ENCODE assay signal across 11 cellular contexts in genomic region chr6:28337103-28337520, GRCh38. TPM values are rescaled to one million over a fixed set of nuclear protein-coding genes. Genes with fewer than 3 reads are reported as not detected.
DNase-seq lines count a peak whose midpoint lies in the region; ATAC-seq and TF ChIP-seq lines count a peak whose summit lies in the region.
"Had no signal": no experiment of that assay in that cellular context is flagged by ENCODE, and none has a peak within 500 bp of the region (broad histone marks: within the 10 kb centered on the region; RNA-seq: fewer than 3 reads in every experiment).

No MANE protein-coding gene starts in this region.

- H3K27ac ChIP-seq in CD4-positive, CD25-positive, alpha-beta regulatory T cell (ENCODE audit: insufficient read depth, low read length, poor library complexity, severe bottlenecking): no peak overlapping the region
- H3K27ac ChIP-seq in MM.1S (ENCODE audit: low read length) (no peak overlapping the region), dorsolateral prefrontal cortex (peak overlapping the region in 46 of 59 donors; percentile 29 to 99 (median 96))

- peak overlapping the region; percentile 87 for H3K4me3 ChIP-seq in CD4-positive, CD25-positive, alpha-beta regulatory T cell (ENCODE audit: low read depth, low read length)
- H3K4me3 ChIP-seq in MM.1S (ENCODE audit: low read length): peak overlapping the region; percentile 71; the same call in 1 of the 2 replicates
- peak overlapping the region in 55 of 59 donors; percentile 59 to 95 (median 81) for H3K4me3 ChIP-seq in dorsolateral prefrontal cortex
- H3K4me3 ChIP-seq in neuron (ENCODE audit: low read length): peak overlapping the region; percentile 74
- H3K4me3 ChIP-seq in HAP-1: no peak overlapping the region

- H3K9me2 ChIP-seq in MM.1S (replicated peaks; ENCODE audit: insufficient read depth, low read length): no peaks in the 10 kb centered on the region

- no peak overlapping the region for H3K4me3 Mint-ChIP-seq in CD4-positive, CD25-positive, alpha-beta regulatory T cell
- H3K4me3 Mint-ChIP-seq: T-helper 17 cell had no signal

- H3F3A ChIP-seq in MM.1S (ENCODE audit: insufficient read depth, low read length): no peaks in the 10 kb centered on the region; the same call in none of the 2 replicates

- H3K36me3 ChIP-seq in CD4-positive, CD25-positive, alpha-beta regulatory T cell (ENCODE audit: control insufficient read depth, insufficient read depth, low read length): no peaks in the 10 kb centered on the region
- H3K36me3 ChIP-seq in MM.1S (replicated peaks; ENCODE audit: insufficient read depth, low read length): no peaks in the 10 kb centered on the region
- no peaks in the 10 kb centered on the region for H3K36me3 ChIP-seq in neuron (ENCODE audit: insufficient read depth, low read length)
- no peaks in the 10 kb centered on the region for H3K36me3 ChIP-seq in HAP-1 (replicated peaks)

- no peaks in the 10 kb centered on the region for H3K79me2 ChIP-seq in MM.1S (ENCODE audit: low read length)

- H3K9ac ChIP-seq in MM.1S (ENCODE audit: low read length): no peak overlapping the region

- H3K27me3 ChIP-seq in CD4-positive, CD25-positive, alpha-beta regulatory T cell (ENCODE audit: control insufficient read depth, insufficient read depth, low read length): peaks cover 8% of the 10 kb centered on the region
- no peaks in the 10 kb centered on the region for H3K27me3 ChIP-seq in MM.1S (replicated peaks; ENCODE audit: insufficient read depth, low read length)
- H3K27me3 ChIP-seq in dorsolateral prefrontal cortex: no peaks in the 10 kb centered on the region
- H3K27me3 ChIP-seq in neuron (ENCODE audit: insufficient read depth, low read length): no peaks in the 10 kb centered on the region
- no peaks in the 10 kb centered on the region for H3K27me3 ChIP-seq in HAP-1 (ENCODE audit: low read depth)

- peaks cover 14% of the 10 kb centered on the region in 2 experiments for H3K9me3 ChIP-seq in CD4-positive, CD25-positive, alpha-beta regulatory T cell (ENCODE audit: control insufficient read depth in 2 of 2, low read length in 2 of 2)
- H3K9me3 ChIP-seq in MM.1S (replicated peaks; ENCODE audit: insufficient read depth, low read length): no peaks in the 10 kb centered on the region
- no peaks in the 10 kb centered on the region for H3K9me3 ChIP-seq in neuron (ENCODE audit: low read length)
- H3K9me3 ChIP-seq in HAP-1: no peaks in the 10 kb centered on the region

- no peaks in the 10 kb centered on the region for H4K20me1 ChIP-seq in MM.1S (ENCODE audit: insufficient read depth, low read length)

- no peak for ATAC-seq in CD4-positive, CD25-positive, alpha-beta regulatory T cell (ENCODE audit: low read depth in 2 of 2)
- no peak for ATAC-seq in GM18519 (IDR thresholded peaks at IDR 0.05; ENCODE audit: low FRiP score, unreplicated experiment)

- H3K27me3 Mint-ChIP-seq in CD4-positive, CD25-positive, alpha-beta regulatory T cell: peaks cover 19% of the 10 kb centered on the region

- intact Hi-C loops in dorsolateral prefrontal cortex (cut with DNase I): no loop called here

- H3K4me1 ChIP-seq in CD4-positive, CD25-positive, alpha-beta regulatory T cell (ENCODE audit: control insufficient read depth, insufficient read depth, low read length, poor library complexity, severe bottlenecking): peaks cover 20% of the 10 kb centered on the region
- peaks cover 9% of the 10 kb centered on the region for H3K4me1 ChIP-seq in MM.1S (ENCODE audit: low read length)
- peaks cover 17% of the 10 kb centered on the region for H3K4me1 ChIP-seq in neuron (ENCODE audit: insufficient read depth, low read length)
- H3K4me1 ChIP-seq in HAP-1: peaks cover 16% of the 10 kb centered on the region

- no peaks in the 10 kb centered on the region for H3K36me3 Mint-ChIP-seq in CD4-positive, CD25-positive, alpha-beta regulatory T cell

- H2AFZ ChIP-seq in MM.1S (ENCODE audit: low read length): no peak overlapping the region
- no peak overlapping the region for H2AFZ ChIP-seq in neuron (ENCODE audit: low read depth, low read length)

- no peak for DNase-seq in CD4-positive, CD25-positive, alpha-beta regulatory T cell
- DNase-seq in MM.1S: no peak
- no peak for DNase-seq in dorsolateral prefrontal cortex
- DNase-seq in RPMI8226: no peak
- no peak for DNase-seq in OCI-M2 (lab: John Stamatoyannopoulos, UW; ENCODE audit: unreplicated experiment)
- DNase-seq in HAP-1 (ENCODE audit: low spot score in 2 of 2): no peak
- DNase-seq: NCI-H1930, occipital lobe, T-helper 17 cell had no signal

- no peak overlapping the region for H3K27ac Mint-ChIP-seq in CD4-positive, CD25-positive, alpha-beta regulatory T cell
- H3K27ac Mint-ChIP-seq: T-helper 17 cell had no signal

- peak overlapping the region; percentile 84; the same call in 1 of the 2 replicates for H3K4me2 ChIP-seq in MM.1S (ENCODE audit: low read depth, low read length)

- in situ Hi-C loops in HAP-1 (cut with MboI; ENCODE audit: low sequenced_read_pairs): no loop called here

- H3K4me1 Mint-ChIP-seq in CD4-positive, CD25-positive, alpha-beta regulatory T cell: peaks cover 0 to 6% (median 0%) of the 10 kb centered on the region in 4 donors

- TF ChIP-seq CTCF in MM.1S (IDR thresholded peaks at IDR 0.05; ENCODE audit: low read length) (no peak), dorsolateral prefrontal cortex (IDR thresholded peaks at IDR 0.05 in 54 of 56, conservative IDR thresholded peaks at IDR 0.05 in 2 of 56; ENCODE audit: low read depth in 1 of 56, partially characterized antibody in 56 of 56) (no peak)

- peaks cover 0 to 14% (median 7%) of the 10 kb centered on the region in 7 donors for H3K9me3 Mint-ChIP-seq in CD4-positive, CD25-positive, alpha-beta regulatory T cell

RNA-seq across cellular contexts. Expression of gene ZSCAN31, which starts 1.2 kb away (rescaled TPM):
- total RNA-seq in CD4-positive, CD25-positive, alpha-beta regulatory T cell: 0.52 TPM
- under 1 TPM in 1 of 4 donors, not detected in 3; 0.34 TPM for polyA plus RNA-seq in CD4-positive, CD25-positive, alpha-beta regulatory T cell
- 10 to 100 TPM; 15.3 to 71.5 (median 32.3) TPM for total RNA-seq in dorsolateral prefrontal cortex

RNA-seq across cellular contexts. Expression of gene ZKSCAN3, which starts 12.6 kb away (rescaled TPM):
- 2.3 TPM for total RNA-seq in CD4-positive, CD25-positive, alpha-beta regulatory T cell
- polyA plus RNA-seq in CD4-positive, CD25-positive, alpha-beta regulatory T cell: 1 to 10 TPM; 1.5 to 3.6 (median 3.1) TPM
- 10 to 100 TPM in 5 of 120 experiments, 1 to 10 TPM in 115; 3.0 to 12.6 (median 6.7) TPM for total RNA-seq in dorsolateral prefrontal cortex

RNA-seq across cellular contexts. Expression of gene PGBD1, which starts 55.7 kb away (rescaled TPM):
- total RNA-seq in CD4-positive, CD25-positive, alpha-beta regulatory T cell: 1.0 TPM
- polyA plus RNA-seq in CD4-positive, CD25-positive, alpha-beta regulatory T cell: under 1 TPM; 0.09 to 0.55 (median 0.36) TPM
- total RNA-seq in dorsolateral prefrontal cortex: 10 to 100 TPM in 113 of 120 experiments, 1 to 10 TPM in 7; 7.8 to 21.4 (median 13.0) TPM

Comparison
In these comparisons a context has a peak if more than half of its experiments do, and no peak if none do; other contexts are left out.
1. H3K27ac ChIP-seq: peak in dorsolateral prefrontal cortex (46 of 59); none in CD4-positive, CD25-positive, alpha-beta regulatory T cell (single experiment) and MM.1S (single experiment).
2. RNA of gene ZSCAN31, which starts 1.2 kb away (total RNA-seq): 15.3 to 71.5 TPM in dorsolateral prefrontal cortex; 0.52 TPM in CD4-positive, CD25-positive, alpha-beta regulatory T cell (single experiment); every median in the first group is over 10 times any median in the second.